ENCODE assay signal across 9 cellular contexts in the genomic region with DNA sequence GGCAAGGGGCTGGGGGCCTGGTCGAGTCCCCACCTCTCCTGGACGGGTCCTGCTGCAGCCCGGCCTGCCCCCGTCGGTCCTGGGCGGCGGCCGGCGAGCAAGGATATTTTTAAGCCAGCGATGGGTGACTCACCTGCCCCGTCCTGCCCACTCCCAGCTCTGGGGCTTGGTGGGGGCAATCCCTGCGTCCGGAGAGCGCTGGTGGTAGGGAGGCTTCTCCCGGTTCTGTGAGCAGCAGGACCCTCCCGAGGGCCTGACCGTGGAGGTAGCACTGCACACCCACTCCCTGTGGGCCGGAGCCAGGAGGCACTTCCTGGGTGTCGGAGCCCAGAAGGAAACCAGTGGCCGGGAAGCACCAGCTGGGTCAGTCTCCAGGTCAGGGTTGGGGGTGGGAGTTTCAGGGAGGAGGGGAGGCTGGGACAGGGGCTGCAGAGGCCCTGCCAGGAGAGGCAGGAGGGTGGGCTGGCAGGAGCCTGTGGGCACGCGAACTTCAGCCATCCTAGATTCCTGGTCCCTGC. TPM values are rescaled to one million over a fixed set of nuclear protein-coding genes. Genes with fewer than 3 reads are reported as not detected.
DNase-seq lines count a peak whose midpoint lies in the region; ATAC-seq, FAIRE-seq and TF ChIP-seq lines count a peak whose summit lies in the region.
"Had no signal": no experiment of that assay in that cellular context is flagged by ENCODE, and none has a peak within 500 bp of the region (broad histone marks: within the 10 kb centered on the region; RNA-seq: fewer than 3 reads in every experiment).

No MANE protein-coding gene starts in this region.

- H3K27me3 ChIP-seq in foreskin keratinocyte: no peaks in the 10 kb centered on the region
- no peaks in the 10 kb centered on the region for H3K27me3 ChIP-seq in prostate gland (replicated peaks; ENCODE audit: insufficient read depth)
- H3K27me3 ChIP-seq in SJCRH30: no peaks in the 10 kb centered on the region

- H3K36me3 ChIP-seq in prostate gland: no peaks in the 10 kb centered on the region
- no peaks in the 10 kb centered on the region for H3K36me3 ChIP-seq in SJCRH30

- H3K27ac ChIP-seq in C4-2B: peak overlapping the region; percentile 98
- peak overlapping the region; percentile 62 for H3K27ac ChIP-seq in foreskin keratinocyte
- peak overlapping the region; percentile 88 to 91 for H3K27ac ChIP-seq in prostate gland
- no peak overlapping the region; the same call in 1 of the 2 replicates for H3K27ac ChIP-seq in SJCRH30

- FAIRE-seq in RCC 7860 (lab: Jason Lieb, UNC): no peak

- ATAC-seq in foreskin keratinocyte: peak; percentile 50
- ATAC-seq in GM18511 (IDR thresholded peaks at IDR 0.05; ENCODE audit: unreplicated experiment): no peak
- ATAC-seq in HG03139 (IDR thresholded peaks at IDR 0.05; ENCODE audit: unreplicated experiment): no peak

- WGBS in prostate gland: 4% methylated on average over 20 of the region's 22 CpGs

- H3K4me1 ChIP-seq in foreskin keratinocyte (peaks cover 7% of the 10 kb centered on the region), prostate gland (replicated peaks) (peaks cover 36% of the 10 kb centered on the region), SJCRH30 (peaks cover 34% of the 10 kb centered on the region)

- intact Hi-C loops in prostate gland (cut with DNase I): no loop called here

- H3K9me3 ChIP-seq in prostate gland: no peaks in the 10 kb centered on the region
- H3K9me3 ChIP-seq in SJCRH30 (replicated peaks): no peaks in the 10 kb centered on the region

- DNase-seq in RCC 7860 (ENCODE audit: low spot score): peak; percentile 40
- peak in 1 of 2 donors; percentile 28 for DNase-seq in foreskin keratinocyte
- DNase-seq in prostate gland (ENCODE audit: low spot score): peak; percentile 30
- DNase-seq in NCI-H345 (lab: John Stamatoyannopoulos, UW): no peak
- no peak for DNase-seq in SJCRH30
- DNase-seq: activated CD4-positive, alpha-beta memory T cell treated with anti-CD3 and anti-CD28 coated beads for 36 hours had no signal

- H3K4me3 ChIP-seq in prostate gland (peak overlapping the region; percentile 59 to 75), SJCRH30 (no peak overlapping the region)

- no peak for TF ChIP-seq POLR2A in prostate gland (IDR thresholded peaks at IDR 0.05)

- TF ChIP-seq CTCF in C4-2B (conservative IDR thresholded peaks at IDR 0.05): no peak
- TF ChIP-seq CTCF in foreskin keratinocyte (conservative IDR thresholded peaks at IDR 0.05): no peak
- no peak for TF ChIP-seq CTCF in prostate gland (IDR thresholded peaks at IDR 0.05)

RNA-seq across cellular contexts. Expression of gene EPS8L2, which starts 0.5 kb away (rescaled TPM):
- total RNA-seq in foreskin keratinocyte: 48.4 and 61.9 TPM in 2 replicates
- polyA plus RNA-seq in foreskin keratinocyte: 60.8 and 67.0 TPM in 2 replicates
- 100 to 1,000 TPM in 1 of 2 donors, 10 to 100 TPM in 1; 92.1 to 114 TPM for total RNA-seq in prostate gland
- 12.7 and 18.5 TPM in 2 replicates for total RNA-seq in SJCRH30 (2014; rRNA removed; shearing (Covaris generic))

RNA-seq across cellular contexts. Expression of gene TMEM80, which starts 10.9 kb away (rescaled TPM):
- total RNA-seq in foreskin keratinocyte: 12.1 and 19.7 TPM in 2 replicates
- 14.3 and 19.3 TPM in 2 replicates for polyA plus RNA-seq in foreskin keratinocyte
- total RNA-seq in prostate gland: 10 to 100 TPM; 66.0 to 70.9 TPM
- 10.7 and 17.7 TPM in 2 replicates for total RNA-seq in SJCRH30 (2014; rRNA removed; shearing (Covaris generic))

RNA-seq across cellular contexts. Expression of gene DEAF1, which starts 11.5 kb away (rescaled TPM):
- total RNA-seq in foreskin keratinocyte: 16.0 and 16.8 TPM in 2 replicates
- polyA plus RNA-seq in foreskin keratinocyte: 13.5 and 13.6 TPM in 2 replicates
- 100 to 1,000 TPM in 1 of 2 donors, 10 to 100 TPM in 1; 53.5 to 102 TPM for total RNA-seq in prostate gland
- total RNA-seq in SJCRH30 (2014; rRNA removed; shearing (Covaris generic)): 26.6 and 33.6 TPM in 2 replicates

RNA-seq across cellular contexts. Expression of gene TALDO1, which starts 40.8 kb away (rescaled TPM):
- total RNA-seq in foreskin keratinocyte: 172 and 177 TPM in 2 replicates
- polyA plus RNA-seq in foreskin keratinocyte: 227 TPM in 2 replicates
- 100 to 1,000 TPM; 124 to 285 TPM for total RNA-seq in prostate gland
- 107 and 108 TPM in 2 replicates for total RNA-seq in SJCRH30 (2014; rRNA removed; shearing (Covaris generic))

Comparison
In these comparisons a context has a peak if more than half of its experiments do, and no peak if none do; other contexts are left out.
1. DNase-seq: peak in RCC 7860 (single experiment) and prostate gland (single experiment); none in NCI-H345 (single experiment) and SJCRH30 (0 of 2).